In genomic region chr17:81665205-81666091, GRCh38 we compare ENCODE assay signal across 8 cellular contexts. TPM values are rescaled to one million over a fixed set of nuclear protein-coding genes. Genes with fewer than 3 reads are reported as not detected.
DNase-seq lines count a peak whose midpoint lies in the region; ATAC-seq and TF ChIP-seq lines count a peak whose summit lies in the region.

No MANE protein-coding gene starts in this region.

- no peaks in the 10 kb centered on the region for H3K9me3 ChIP-seq in prostate gland

- peaks cover 4 to 21% of the 10 kb centered on the region in 2 donors for H3K36me3 Mint-ChIP-seq in activated T-cell treated with anti-CD3 and anti-CD28 coated beads, Interleukin-2, amount 50 U/mL, for 72 hours (ENCODE audit: insufficient read depth in 2 of 2)

- peak; percentile 9 for ATAC-seq in GM19467 (IDR thresholded peaks at IDR 0.05; ENCODE audit: unreplicated experiment)
- ATAC-seq in activated T-cell treated with anti-CD3 and anti-CD28 coated beads, Interleukin-2, amount 50 U/mL, for 72 hours (replicated peaks in 1 of 2), result peak; percentile 22 to 40

- TF ChIP-seq POLR2A in prostate gland (IDR thresholded peaks at IDR 0.05), result no peak

- peak overlapping the region; percentile 88 for H3K27ac Mint-ChIP-seq in activated T-cell treated with anti-CD3 and anti-CD28 coated beads, Interleukin-2, amount 50 U/mL, for 72 hours

- H3K4me3 ChIP-seq in AG09309 (ENCODE audit: control insufficient read depth, low read depth, low read length), result peak overlapping the region; percentile 51
- peak overlapping the region; percentile 98 to 99 for H3K4me3 ChIP-seq in prostate gland

- H3K4me1 Mint-ChIP-seq in activated T-cell treated with anti-CD3 and anti-CD28 coated beads, Interleukin-2, amount 50 U/mL, for 72 hours (ENCODE audit: low read depth), result peaks cover 57% of the 10 kb centered on the region

- peak overlapping the region; percentile 94 to 96 for H3K4me3 Mint-ChIP-seq in activated T-cell treated with anti-CD3 and anti-CD28 coated beads, Interleukin-2, amount 50 U/mL, for 72 hours

- H3K36me3 ChIP-seq in prostate gland, result peaks cover 0 to 2% of the 10 kb centered on the region in 2 donors

- peak overlapping the region; percentile 87 to 91 for H3K27ac ChIP-seq in prostate gland

- H3K27me3 Mint-ChIP-seq in activated T-cell treated with anti-CD3 and anti-CD28 coated beads, Interleukin-2, amount 50 U/mL, for 72 hours (ENCODE audit: low read depth), result no peaks in the 10 kb centered on the region

- no peaks in the 10 kb centered on the region for H3K9me3 Mint-ChIP-seq in activated T-cell treated with anti-CD3 and anti-CD28 coated beads, Interleukin-2, amount 50 U/mL, for 72 hours

- TF ChIP-seq CTCF in AG09309 (IDR thresholded peaks at IDR 0.05; ENCODE audit: control insufficient read depth, insufficient read depth, low read depth, low read length, missing control alignments) (no peak), prostate gland (IDR thresholded peaks at IDR 0.05) (no peak)

- H3K27me3 ChIP-seq in prostate gland (replicated peaks; ENCODE audit: insufficient read depth), result no peaks in the 10 kb centered on the region

- intact Hi-C loops in prostate gland (cut with DNase I), result no loop called here

- DNase-seq in AG09309 (ENCODE audit: low read depth), result no peak
- peak; percentile 48 for DNase-seq in NCI-H2196 treated with DMSO at 0.1 percent for 48 hours (lab: John Stamatoyannopoulos, UW; ENCODE audit: unreplicated experiment)
- peak; percentile 40 to 48 for DNase-seq in activated T-cell treated with anti-CD3 and anti-CD28 coated beads, Interleukin-2, amount 50 U/mL, for 72 hours
- DNase-seq in foreskin melanocyte, result peak; percentile 18
- DNase-seq in prostate gland (ENCODE audit: low spot score), result no peak
- no peak for DNase-seq in effector CD8-positive, alpha-beta T cell (lab: John Stamatoyannopoulos, UW)
- no peak for DNase-seq in medulla oblongata (ENCODE audit: extremely low spot score)

- 53% methylated on average over 26 of the region's 30 CpGs for WGBS in prostate gland

- peaks cover 11% of the 10 kb centered on the region for H3K4me1 ChIP-seq in prostate gland (replicated peaks)

RNA-seq across cellular contexts. Expression of gene OXLD1, which starts 1.0 kb away (rescaled TPM):
- 10 to 100 TPM; 49.1 to 58.8 TPM for total RNA-seq in activated T-cell treated with anti-CD3 and anti-CD28 coated beads, Interleukin-2, amount 50 U/mL, for 72 hours
- 10 to 100 TPM; 52.5 to 59.2 TPM for total RNA-seq in prostate gland

RNA-seq across cellular contexts. Expression of gene CCDC137, which starts 1.1 kb away (rescaled TPM):
- total RNA-seq in activated T-cell treated with anti-CD3 and anti-CD28 coated beads, Interleukin-2, amount 50 U/mL, for 72 hours, result 10 to 100 TPM; 26.1 to 46.5 TPM
- 10 to 100 TPM; 18.5 to 27.7 TPM for total RNA-seq in prostate gland

RNA-seq across cellular contexts. Expression of gene PDE6G, which starts 9.1 kb away (rescaled TPM):
- 1 to 10 TPM; 4.2 to 4.4 TPM for total RNA-seq in activated T-cell treated with anti-CD3 and anti-CD28 coated beads, Interleukin-2, amount 50 U/mL, for 72 hours
- not detected for total RNA-seq in prostate gland

RNA-seq across cellular contexts. Expression of gene ARL16, which starts 18.1 kb away (rescaled TPM):
- 10 to 100 TPM; 33.0 to 45.3 TPM for total RNA-seq in activated T-cell treated with anti-CD3 and anti-CD28 coated beads, Interleukin-2, amount 50 U/mL, for 72 hours
- 10 to 100 TPM; 27.9 to 49.5 TPM for total RNA-seq in prostate gland

RNA-seq across cellular contexts. Expression of gene HGS, which starts 18.4 kb away (rescaled TPM):
- 10 to 100 TPM; 95.5 to 96.0 TPM for total RNA-seq in activated T-cell treated with anti-CD3 and anti-CD28 coated beads, Interleukin-2, amount 50 U/mL, for 72 hours
- 100 to 1,000 TPM; 102 to 167 TPM for total RNA-seq in prostate gland

Comparison
In these comparisons a context has a peak if more than half of its experiments do, and no peak if none do; other contexts are left out.
1. DNase-seq: peak in NCI-H2196 treated with DMSO at 0.1 percent for 48 hours (single experiment), activated T-cell treated with anti-CD3 and anti-CD28 coated beads, Interleukin-2, amount 50 U/mL, for 72 hours (2 of 2) and foreskin melanocyte (single experiment); none in AG09309 (single experiment), prostate gland (single experiment), effector CD8-positive, alpha-beta T cell (single experiment) and medulla oblongata (single experiment).
2. RNA of gene PDE6G, which starts 9.1 kb away (total RNA-seq): 4.2 to 4.4 TPM in activated T-cell treated with anti-CD3 and anti-CD28 coated beads, Interleukin-2, amount 50 U/mL, for 72 hours; not detected in prostate gland; every median in the first group is over 4 times any median in the second.